Comparison of ENCODE assay signal across 1 cellular context in the genomic region with DNA sequence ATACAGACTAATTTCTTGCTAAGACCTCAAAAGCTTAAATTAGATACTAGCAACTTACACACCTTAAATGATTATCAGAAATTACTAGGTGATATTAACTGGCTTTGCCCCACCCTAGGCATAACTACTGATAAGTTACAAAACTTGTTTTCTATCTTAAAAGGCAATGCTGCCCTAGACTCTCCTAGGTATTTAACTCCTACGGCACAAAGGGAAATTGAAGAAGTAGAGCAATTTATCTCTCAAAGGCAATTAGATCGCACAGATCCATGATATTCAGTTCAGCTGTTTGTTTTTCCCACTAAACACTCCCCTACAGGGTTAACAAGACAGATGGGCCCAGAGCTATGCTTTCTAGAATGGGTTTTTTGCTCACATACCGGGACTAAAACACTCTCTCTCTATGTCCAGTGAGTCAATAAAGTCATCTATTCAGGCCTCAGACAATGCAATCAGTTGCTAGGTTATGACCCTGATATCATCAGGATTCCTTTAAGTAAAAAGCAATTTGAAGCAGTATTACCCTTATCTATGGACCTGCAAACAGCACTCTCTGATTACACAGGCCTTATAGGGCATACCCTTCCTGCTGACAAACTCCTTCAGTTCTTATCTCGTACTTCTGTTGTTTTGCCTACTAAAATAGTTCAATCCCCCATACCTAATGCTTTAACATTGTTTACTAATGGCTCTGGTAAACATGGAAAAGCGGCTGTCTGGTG.
TF ChIP-seq lines count a peak whose summit lies in the region.

No MANE protein-coding gene starts in this region.

TF ChIP-seq in GM12878, 131 proteins besides CTCF, POLR2A, EP300 and RAD21 (continued from another document):
- TF ChIP-seq, protein P1, sequence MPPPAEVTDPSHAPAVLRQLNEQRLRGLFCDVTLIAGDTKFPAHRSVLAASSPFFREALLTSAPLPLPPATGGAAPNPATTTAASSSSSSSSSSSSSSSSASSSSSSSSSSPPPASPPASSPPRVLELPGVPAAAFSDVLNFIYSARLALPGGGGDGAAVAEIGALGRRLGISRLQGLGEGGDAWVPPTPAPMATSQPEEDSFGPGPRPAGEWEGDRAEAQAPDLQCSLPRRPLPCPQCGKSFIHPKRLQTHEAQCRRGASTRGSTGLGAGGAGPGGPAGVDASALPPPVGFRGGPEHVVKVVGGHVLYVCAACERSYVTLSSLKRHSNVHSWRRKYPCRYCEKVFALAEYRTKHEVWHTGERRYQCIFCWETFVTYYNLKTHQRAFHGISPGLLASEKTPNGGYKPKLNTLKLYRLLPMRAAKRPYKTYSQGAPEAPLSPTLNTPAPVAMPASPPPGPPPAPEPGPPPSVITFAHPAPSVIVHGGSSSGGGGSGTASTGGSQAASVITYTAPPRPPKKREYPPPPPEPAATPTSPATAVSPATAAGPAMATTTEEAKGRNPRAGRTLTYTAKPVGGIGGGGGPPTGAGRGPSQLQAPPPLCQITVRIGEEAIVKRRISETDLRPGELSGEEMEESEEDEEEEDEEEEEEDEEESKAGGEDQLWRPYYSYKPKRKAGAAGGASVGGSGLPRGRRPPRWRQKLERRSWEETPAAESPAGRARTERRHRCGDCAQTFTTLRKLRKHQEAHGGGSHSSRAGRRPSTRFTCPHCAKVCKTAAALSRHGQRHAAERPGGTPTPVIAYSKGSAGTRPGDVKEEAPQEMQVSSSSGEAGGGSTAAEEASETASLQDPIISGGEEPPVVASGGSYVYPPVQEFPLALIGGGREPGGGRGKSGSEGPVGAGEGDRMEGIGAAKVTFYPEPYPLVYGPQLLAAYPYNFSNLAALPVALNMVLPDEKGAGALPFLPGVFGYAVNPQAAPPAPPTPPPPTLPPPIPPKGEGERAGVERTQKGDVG (CRISPR knock-in tag; IDR thresholded peaks at IDR 0.05) = no peak
- TF ChIP-seq, protein P2, sequence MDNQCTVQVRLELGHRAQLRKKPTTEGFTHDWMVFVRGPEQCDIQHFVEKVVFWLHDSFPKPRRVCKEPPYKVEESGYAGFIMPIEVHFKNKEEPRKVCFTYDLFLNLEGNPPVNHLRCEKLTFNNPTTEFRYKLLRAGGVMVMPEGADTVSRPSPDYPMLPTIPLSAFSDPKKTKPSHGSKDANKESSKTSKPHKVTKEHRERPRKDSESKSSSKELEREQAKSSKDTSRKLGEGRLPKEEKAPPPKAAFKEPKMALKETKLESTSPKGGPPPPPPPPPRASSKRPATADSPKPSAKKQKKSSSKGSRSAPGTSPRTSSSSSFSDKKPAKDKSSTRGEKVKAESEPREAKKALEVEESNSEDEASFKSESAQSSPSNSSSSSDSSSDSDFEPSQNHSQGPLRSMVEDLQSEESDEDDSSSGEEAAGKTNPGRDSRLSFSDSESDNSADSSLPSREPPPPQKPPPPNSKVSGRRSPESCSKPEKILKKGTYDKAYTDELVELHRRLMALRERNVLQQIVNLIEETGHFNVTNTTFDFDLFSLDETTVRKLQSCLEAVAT (IDR thresholded peaks at IDR 0.05) = no peak
- TF ChIP-seq CBX5 (IDR thresholded peaks at IDR 0.05; ENCODE audit: low read depth) (peak; percentile 52; the same call in 1 of the 2 replicates), IRF4 (IDR thresholded peaks at IDR 0.05; ENCODE audit: low read depth, low read length) (no peak)
